ENCODE assay signal across 20 cellular contexts in genomic region chr6:155492061-155492735, GRCh38. TPM values are rescaled to one million over a fixed set of nuclear protein-coding genes. Genes with fewer than 3 reads are reported as not detected.
"Had no signal": no experiment of that assay in that cellular context is flagged by ENCODE, and none has a peak within 500 bp of the region (broad histone marks: within the 10 kb centered on the region; RNA-seq: fewer than 3 reads in every experiment).

No MANE protein-coding gene starts in this region.

- H3K36me3 ChIP-seq: lower lobe of right lung had no signal

- H3K27me3 Mint-ChIP-seq: activated CD4-positive, alpha-beta memory T cell treated with anti-CD3 and anti-CD28 coated beads for 36 hours; naive thymus-derived CD4-positive, alpha-beta T cell had no signal

- H3K4me3 ChIP-seq: lower lobe of right lung, psoas muscle had no signal

- DNase-seq: activated CD4-positive, alpha-beta memory T cell treated with anti-CD3 and anti-CD28 coated beads for 36 hours; activated gamma-delta T cell treated with Interleukin-2 at 50 U/mL for 16 hours; activated T-cell treated with anti-CD3 and anti-CD28 coated beads, Interleukin-2, amount 50 U/mL, for 4 hours; central memory CD4-positive, alpha-beta T cell; cortex of kidney; effector CD8-positive, alpha-beta T cell; glutamatergic neuron; immature natural killer cell; lower lobe of right lung; naive thymus-derived CD4-positive, alpha-beta T cell; nucleus accumbens; psoas muscle; stimulated activated CD4-positive, alpha-beta T cell treated with anti-CD3 and anti-CD28 coated beads, Interleukin-2, amount 100 ng/mL, for 24 hours; stimulated activated naive B cell treated with anti-CD40 and anti-IgM and Interleukin-4, amounts not matched to agents 10 μg/mL and 1 μg/mL and 100 μg/mL, for 72 hours; substantia nigra; T-helper 1 cell had no signal

- H3K36me3 Mint-ChIP-seq: activated CD4-positive, alpha-beta memory T cell treated with anti-CD3 and anti-CD28 coated beads for 36 hours; type B pancreatic cell had no signal

- H3K4me1 ChIP-seq: psoas muscle had no signal

- H3K9me3 ChIP-seq: lower lobe of right lung, psoas muscle had no signal

- H3K4me3 Mint-ChIP-seq: activated CD4-positive, alpha-beta memory T cell treated with anti-CD3 and anti-CD28 coated beads for 36 hours; activated T-cell treated with anti-CD3 and anti-CD28 coated beads, Interleukin-2, amount 50 U/mL, for 4 hours; immature natural killer cell; naive thymus-derived CD4-positive, alpha-beta T cell; stimulated activated naive B cell treated with anti-CD40 and anti-IgM and Interleukin-4, amounts not matched to agents 10 μg/mL and 1 μg/mL and 100 μg/mL, for 72 hours; type B pancreatic cell had no signal

- H3K27ac ChIP-seq: lower lobe of right lung, VCaP had no signal

- H3K4me1 Mint-ChIP-seq: immature natural killer cell; stimulated activated naive B cell treated with anti-CD40 and anti-IgM and Interleukin-4, amounts not matched to agents 10 μg/mL and 1 μg/mL and 100 μg/mL, for 72 hours had no signal

- ATAC-seq: activated T-cell treated with anti-CD3 and anti-CD28 coated beads, Interleukin-2, amount 50 U/mL, for 4 hours; lower lobe of right lung; naive thymus-derived CD4-positive, alpha-beta T cell; psoas muscle; sciatic nerve; stimulated activated naive B cell treated with anti-CD40 and anti-IgM and Interleukin-4, amounts not matched to agents 10 μg/mL and 1 μg/mL and 100 μg/mL, for 72 hours had no signal

- H3K27ac Mint-ChIP-seq: naive thymus-derived CD4-positive, alpha-beta T cell; stimulated activated naive B cell treated with anti-CD40 and anti-IgM and Interleukin-4, amounts not matched to agents 10 μg/mL and 1 μg/mL and 100 μg/mL, for 72 hours; type B pancreatic cell had no signal

RNA-seq across cellular contexts. Expression of gene NOX3, which starts 36.6 kb away (rescaled TPM):
- total RNA-seq: activated CD4-positive, alpha-beta memory T cell treated with anti-CD3 and anti-CD28 coated beads for 36 hours; activated T-cell treated with anti-CD3 and anti-CD28 coated beads, Interleukin-2, amount 50 U/mL, for 4 hours; epithelial cell of proximal tubule; lower lobe of right lung; naive thymus-derived CD4-positive, alpha-beta T cell; psoas muscle; sciatic nerve had no signal
- polyA plus RNA-seq: immature natural killer cell; naive thymus-derived CD4-positive, alpha-beta T cell; psoas muscle had no signal
